ENCODE assay signal across 34 cellular contexts in the genomic region with DNA sequence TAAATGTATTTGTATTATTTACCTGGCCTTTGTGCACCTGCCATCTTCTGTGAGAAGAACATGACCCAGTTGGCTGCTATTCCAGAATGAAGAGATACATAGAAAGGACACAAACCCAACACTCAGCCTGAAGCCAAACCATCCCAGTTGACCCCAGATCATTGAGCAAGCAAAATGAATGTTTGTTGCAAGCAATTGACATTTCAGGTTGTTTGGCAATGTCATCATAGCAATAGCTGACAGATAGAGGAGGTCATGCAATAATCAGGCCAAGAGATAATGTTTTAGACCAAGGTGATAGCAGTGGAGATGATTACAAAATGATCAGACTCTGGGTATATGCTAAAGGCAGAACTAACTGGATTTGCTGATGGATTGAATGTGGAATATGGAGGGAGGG.
"Had no signal": no experiment of that assay in that cellular context is flagged by ENCODE, and none has a peak within 500 bp of the region (broad histone marks: within the 10 kb centered on the region; RNA-seq: fewer than 3 reads in every experiment).

No MANE protein-coding gene starts in this region.

- H3K4me3 ChIP-seq: MG63 had no signal

- H3K9me3 ChIP-seq: MG63 had no signal

- DNase-seq: Karpas-422, Kasumi-1, MG63, MM.1S, MV-4-11, NCI-H1048, NCI-H1092, NCI-H1092 treated with DMSO at 0.1 percent for 48 hours, NCI-H1105, NCI-H1105 treated with DMSO at 0.1 percent for 48 hours, NCI-H1417, NCI-H1417 treated with DMSO at 0.1 percent for 48 hours, NCI-H1436, NCI-H1436 treated with DMSO at 0.1 percent for 48 hours, NCI-H146, NCI-H1694, NCI-H1694 treated with DMSO at 0.1 percent for 48 hours, NCI-H187, NCI-H187 treated with DMSO at 0.1 percent for 48 hours, NCI-H1930, NCI-H2081, NCI-H2081 treated with DMSO at 0.1 percent for 48 hours, NCI-H2107, NCI-H2171, NCI-H2171 treated with DMSO at 0.1 percent for 48 hours, NCI-H2227 treated with DMSO at 0.1 percent for 48 hours, NCI-H226, NCI-H345, NCI-H446, NCI-H446 treated with DMSO at 0.1 percent for 48 hours, NCI-H510A, NCI-H510A treated with DMSO at 0.1 percent for 48 hours, NCI-H524, NCI-H524 treated with DMSO at 0.1 percent for 48 hours had no signal

- H3K36me3 ChIP-seq: MG63 had no signal

- H3K27me3 ChIP-seq: MG63 had no signal
